18 cellular contexts compared by ENCODE assay signal in genomic region chr6:157790548-157791160, GRCh38. TPM values are rescaled to one million over a fixed set of nuclear protein-coding genes. Genes with fewer than 3 reads are reported as not detected.
DNase-seq lines count a peak whose midpoint lies in the region; ATAC-seq and TF ChIP-seq lines count a peak whose summit lies in the region.
"Had no signal": no experiment of that assay in that cellular context is flagged by ENCODE, and none has a peak within 500 bp of the region (broad histone marks: within the 10 kb centered on the region; RNA-seq: fewer than 3 reads in every experiment).

No MANE protein-coding gene starts in this region.

- POLR2A ChIA-PET in OCI-LY7 (lab: Charles Lee) = no interaction called here

- H4K20me1 ChIP-seq in OCI-LY7 (ENCODE audit: insufficient read depth, low read length) = no peaks in the 10 kb centered on the region

- CTCF ChIA-PET in OCI-LY7 (lab: Charles Lee; ENCODE audit: unreplicated experiment) = no interaction called here

- TF ChIP-seq CTCF in heart right ventricle (IDR thresholded peaks at IDR 0.05) (no peak), right atrium auricular region (IDR thresholded peaks at IDR 0.05) (no peak), spleen (IDR thresholded peaks at IDR 0.05 in 8 of 11, conservative IDR thresholded peaks at IDR 0.05 in 3 of 11) (no peak), OCI-LY7 (conservative IDR thresholded peaks at IDR 0.05; ENCODE audit: low read length) (no peak)

- H3K27ac ChIP-seq in heart right ventricle (peak overlapping the region in 3 of 10 donors; percentile 15 to 37 (median 16)), right atrium auricular region (no peak overlapping the region), spleen (no peak overlapping the region), OCI-LY7 (ENCODE audit: low read depth, low read length, poor library complexity, severe bottlenecking) (no peak overlapping the region)

- H2AFZ ChIP-seq in OCI-LY7 (ENCODE audit: low read length) = no peak overlapping the region

- H3K27me3 ChIP-seq in heart right ventricle = no peaks in the 10 kb centered on the region
- H3K27me3 ChIP-seq in right atrium auricular region = no peaks in the 10 kb centered on the region
- H3K27me3 ChIP-seq in adipocyte (replicated peaks; ENCODE audit: control insufficient read depth, insufficient read depth, low read length) = no peaks in the 10 kb centered on the region
- no peaks in the 10 kb centered on the region for H3K27me3 ChIP-seq in spleen (replicated peaks in 1 of 7)

- H3K4me2 ChIP-seq in OCI-LY7 (ENCODE audit: low read length) = no peak overlapping the region

- no peak for TF ChIP-seq POLR2A in spleen (IDR thresholded peaks at IDR 0.05)

- BruUV-seq in OCI-LY7 (replicated peaks; lab: Mats Ljungman, UMichigan) = no TSS peak

- no peaks in the 10 kb centered on the region for H3K9me2 ChIP-seq in OCI-LY7 (ENCODE audit: insufficient read depth, low read length)

- ATAC-seq in heart right ventricle = peak in 5 of 8 donors; percentile 20 to 62 (median 42)
- ATAC-seq: activated CD4-positive, alpha-beta T cell treated with anti-CD3 and anti-CD28 coated beads for 36 hours; right cardiac atrium had no signal

- peaks cover 0 to 30% (median 15%) of the 10 kb centered on the region in 9 donors for H3K4me1 ChIP-seq in heart right ventricle
- H3K4me1 ChIP-seq in right atrium auricular region = peaks cover 0 to 6% of the 10 kb centered on the region in 2 donors
- H3K4me1 ChIP-seq in adipocyte (ENCODE audit: control insufficient read depth, insufficient read depth, low read length) = peaks cover 38% of the 10 kb centered on the region
- no peaks in the 10 kb centered on the region for H3K4me1 ChIP-seq in spleen
- no peaks in the 10 kb centered on the region for H3K4me1 ChIP-seq in OCI-LY7 (ENCODE audit: insufficient read depth, low read length, poor library complexity, severe bottlenecking)

- no peaks in the 10 kb centered on the region for H3K36me3 ChIP-seq in heart right ventricle
- H3K36me3 ChIP-seq in right atrium auricular region = no peaks in the 10 kb centered on the region
- H3K36me3 ChIP-seq in adipocyte (ENCODE audit: control insufficient read depth, insufficient read depth, low read length, severe bottlenecking) = no peaks in the 10 kb centered on the region
- H3K36me3 ChIP-seq in spleen = no peaks in the 10 kb centered on the region
- no peaks in the 10 kb centered on the region for H3K36me3 ChIP-seq in OCI-LY7 (ENCODE audit: insufficient read depth, low read length)

- H3K9ac ChIP-seq in adipocyte (ENCODE audit: low read length) = peak overlapping the region; percentile 6

- DNase-seq in heart right ventricle (no peak), right atrium auricular region (ENCODE audit: low spot score) (no peak), adipocyte (ENCODE audit: low read depth) (no peak), fibroblast of peridontal ligament (ENCODE audit: extremely low read depth) (peak; percentile 92), activated gamma-delta T cell (lab: John Stamatoyannopoulos, UW) (no peak), spleen (no peak), OCI-LY7 (ENCODE audit: low spot score) (no peak), NCI-H82 (lab: John Stamatoyannopoulos, UW) (no peak)
- DNase-seq: activated CD4-positive, alpha-beta T cell treated with anti-CD3 and anti-CD28 coated beads for 36 hours; CD4-positive, CD25-positive, alpha-beta regulatory T cell; cortex of kidney; GF-D8; KBM-7; NCI-H1048; NCI-H524 treated with DMSO at 0.1 percent for 48 hours; right cardiac atrium; stimulated activated CD4-positive, alpha-beta T cell treated with anti-CD3 and anti-CD28 coated beads, Interleukin-15, amount 100 ng/mL, for 24 hours had no signal

- WGBS in heart right ventricle, 2 donors = 56 to 65% methylated on average over 4 of the region's 4 CpGs
- WGBS in spleen, 5 donors = 46 to 59% (median 52%) methylated on average over 4 of the region's 4 CpGs

- intact Hi-C loops in heart right ventricle (cut with DNase I) = no loop called here
- intact Hi-C loops in spleen (cut with DNase I; ENCODE audit: low total_unique reads) = no loop called here
- intact Hi-C loops in OCI-LY7 (cut with micrococcal nuclease; ENCODE audit: unreplicated experiment) = no loop called here

- H3K4me3 ChIP-seq in heart right ventricle = no peak overlapping the region
- H3K4me3 ChIP-seq in right atrium auricular region = no peak overlapping the region
- no peak overlapping the region for H3K4me3 ChIP-seq in adipocyte (ENCODE audit: low read length)
- no peak overlapping the region for H3K4me3 ChIP-seq in spleen
- no peak overlapping the region for H3K4me3 ChIP-seq in OCI-LY7 (ENCODE audit: low read depth, low read length, poor library complexity, severe bottlenecking)
- H3K4me3 ChIP-seq: lung had no signal

- H3K79me2 ChIP-seq in OCI-LY7 (ENCODE audit: insufficient read depth, low read depth, low read length) = no peaks in the 10 kb centered on the region

- H3K9me3 ChIP-seq in heart right ventricle = no peaks in the 10 kb centered on the region
- no peaks in the 10 kb centered on the region for H3K9me3 ChIP-seq in right atrium auricular region
- H3K9me3 ChIP-seq in adipocyte (ENCODE audit: control insufficient read depth, low read length) = peaks cover 3% of the 10 kb centered on the region
- H3K9me3 ChIP-seq in spleen = no peaks in the 10 kb centered on the region
- H3K9me3 ChIP-seq in OCI-LY7 (ENCODE audit: low read length) = no peaks in the 10 kb centered on the region

RNA-seq across cellular contexts. Expression of gene SNX9, which starts 32.4 kb away (rescaled TPM):
- total RNA-seq in heart right ventricle = 10 to 100 TPM; 27.9 to 39.7 (median 31.6) TPM
- polyA plus RNA-seq in heart right ventricle = 10 to 100 TPM; 18.8 to 20.9 TPM
- 10 to 100 TPM; 26.6 to 39.4 TPM for total RNA-seq in right atrium auricular region
- total RNA-seq in spleen = 10 to 100 TPM; 29.0 to 42.5 (median 36.1) TPM
- 10 to 100 TPM; 18.9 to 22.1 (median 20.8) TPM for polyA plus RNA-seq in spleen
- total RNA-seq in OCI-LY7 (2014; rRNA removed; shearing (Covaris generic)) = not detected in 2 replicates
- not detected in 2 replicates for total RNA-seq in OCI-LY7 (2022)

Comparison
In these comparisons a context has a peak if more than half of its experiments do, and no peak if none do; other contexts are left out.
1. RNA of gene SNX9, which starts 32.4 kb away (total RNA-seq): 26.6 to 39.4 TPM in right atrium auricular region, 29.0 to 42.5 TPM in spleen and 27.9 to 39.7 TPM in heart right ventricle; not detected in OCI-LY7; every median in the first group is over 10 times any median in the second.